ENCODE assay signal across 19 cellular contexts in the genomic region with DNA sequence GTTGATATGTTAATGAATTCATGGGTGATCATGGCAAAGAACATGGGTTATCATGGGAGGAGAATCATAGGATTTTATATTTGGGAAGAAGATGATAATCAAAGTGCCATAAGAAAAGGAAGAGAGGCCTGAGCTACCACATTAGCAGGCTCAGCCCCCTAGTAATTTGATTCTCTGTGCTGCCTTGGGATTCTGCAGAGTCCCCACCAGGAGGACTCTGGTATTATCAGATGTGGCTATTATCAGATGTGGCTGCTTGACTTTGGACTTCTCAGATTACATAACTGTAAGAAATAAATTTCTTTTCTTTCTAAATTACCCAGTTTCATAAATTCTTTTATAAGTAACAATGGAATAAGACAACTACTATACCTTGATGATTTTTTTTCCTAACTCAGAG.
"Had no signal": no experiment of that assay in that cellular context is flagged by ENCODE, and none has a peak within 500 bp of the region (broad histone marks: within the 10 kb centered on the region; RNA-seq: fewer than 3 reads in every experiment).

No MANE protein-coding gene starts in this region.

- H3K36me3 ChIP-seq: breast epithelium, gastrocnemius medialis, left lung, neutrophil had no signal

- H3K4me3 ChIP-seq: breast epithelium, gastrocnemius medialis, left lung, mucosa of descending colon had no signal

- H3K4me1 Mint-ChIP-seq: activated B cell treated with CpG ODN at 0.5 μM for 24 hours; activated CD4-positive, alpha-beta T cell treated with anti-CD3 and anti-CD28 coated beads, Interleukin-2, amount 10 ng/mL, durations not matched to agents 24 days and 14 days; activated naive CD8-positive, alpha-beta T cell treated with anti-CD3 and anti-CD28 coated beads for 36 hours; stimulated activated effector memory CD8-positive, alpha-beta T cell treated with anti-CD3 and anti-CD28 coated beads, Interleukin-12 subunit alpha, Interleukin-12 subunit beta, amount 100 ng/mL, for 72 hours; T-helper 17 cell had no signal

- H3K4me1 ChIP-seq: breast epithelium, left lung had no signal

- H3K9me3 Mint-ChIP-seq: activated B cell treated with CpG ODN at 0.5 μM for 24 hours; effector memory CD8-positive, alpha-beta T cell had no signal

- ATAC-seq: effector memory CD8-positive, alpha-beta T cell; gastrocnemius medialis; left lung; mucosa of descending colon; naive thymus-derived CD8-positive, alpha-beta T cell; stimulated activated effector memory CD8-positive, alpha-beta T cell treated with anti-CD3 and anti-CD28 coated beads, Interleukin-12 subunit alpha, Interleukin-12 subunit beta, amount 100 ng/mL, for 72 hours; T-helper 17 cell had no signal

- H3K27me3 Mint-ChIP-seq: activated B cell treated with CpG ODN at 0.5 μM for 24 hours; activated CD4-positive, alpha-beta T cell treated with anti-CD3 and anti-CD28 coated beads, Interleukin-2, amount 10 ng/mL, durations not matched to agents 24 days and 14 days; activated naive CD8-positive, alpha-beta T cell treated with anti-CD3 and anti-CD28 coated beads for 36 hours; effector memory CD8-positive, alpha-beta T cell; naive thymus-derived CD8-positive, alpha-beta T cell; T-helper 17 cell had no signal

- H3K4me3 Mint-ChIP-seq: activated B cell treated with CpG ODN at 0.5 μM for 24 hours; activated CD4-positive, alpha-beta T cell treated with anti-CD3 and anti-CD28 coated beads, Interleukin-2, amount 10 ng/mL, durations not matched to agents 24 days and 14 days; activated naive CD8-positive, alpha-beta T cell treated with anti-CD3 and anti-CD28 coated beads for 36 hours; activated T-helper 1 cell treated with anti-CD3 and anti-CD28 coated beads, Interleukin-12 subunit alpha, Interleukin-12 subunit beta, Interleukin-2, Interleukin-4 antibody, amounts not matched to agents 30 ng/mL and 10 ng/mL and 1 ng/mL, durations not matched to agents 14 hours and 24 hours and 36 hours; effector memory CD8-positive, alpha-beta T cell; naive thymus-derived CD8-positive, alpha-beta T cell; stimulated activated effector memory CD8-positive, alpha-beta T cell treated with anti-CD3 and anti-CD28 coated beads, Interleukin-12 subunit alpha, Interleukin-12 subunit beta, amount 100 ng/mL, for 72 hours; T-helper 17 cell had no signal

- H3K36me3 Mint-ChIP-seq: stimulated activated effector memory CD8-positive, alpha-beta T cell treated with anti-CD3 and anti-CD28 coated beads, Interleukin-12 subunit alpha, Interleukin-12 subunit beta, amount 100 ng/mL, for 72 hours had no signal

- H3K27ac Mint-ChIP-seq: activated B cell treated with CpG ODN at 0.5 μM for 24 hours; activated CD4-positive, alpha-beta T cell treated with anti-CD3 and anti-CD28 coated beads, Interleukin-2, amount 10 ng/mL, durations not matched to agents 24 days and 14 days; activated naive CD8-positive, alpha-beta T cell treated with anti-CD3 and anti-CD28 coated beads for 36 hours; activated T-helper 1 cell treated with anti-CD3 and anti-CD28 coated beads, Interleukin-12 subunit alpha, Interleukin-12 subunit beta, Interleukin-2, Interleukin-4 antibody, amounts not matched to agents 30 ng/mL and 10 ng/mL and 1 ng/mL, durations not matched to agents 14 hours and 24 hours and 36 hours; effector memory CD8-positive, alpha-beta T cell; naive thymus-derived CD8-positive, alpha-beta T cell; stimulated activated effector memory CD8-positive, alpha-beta T cell treated with anti-CD3 and anti-CD28 coated beads, Interleukin-12 subunit alpha, Interleukin-12 subunit beta, amount 100 ng/mL, for 72 hours; T-helper 17 cell had no signal

- H2AFZ ChIP-seq: parathyroid adenoma had no signal

- H3K27ac ChIP-seq: breast epithelium, epithelial cell of prostate, gastrocnemius medialis, left lung, neutrophil, parathyroid adenoma had no signal

- H3K79me2 ChIP-seq: parathyroid adenoma had no signal

- H3K9me3 ChIP-seq: gastrocnemius medialis, mucosa of descending colon, neutrophil had no signal

- H3K27me3 ChIP-seq: breast epithelium, gastrocnemius medialis, left lung, neutrophil had no signal

- DNase-seq: activated B cell treated with CpG ODN at 0.5 μM for 24 hours; activated CD4-positive, alpha-beta T cell treated with anti-CD3 and anti-CD28 coated beads, Interleukin-2, amount 10 ng/mL, durations not matched to agents 24 days and 14 days; activated CD8-positive, alpha-beta memory T cell treated with anti-CD3 and anti-CD28 coated beads, Interleukin-2, amount 50 U/mL, for 48 hours; activated naive CD8-positive, alpha-beta T cell treated with anti-CD3 and anti-CD28 coated beads for 36 hours; amygdala; dermis blood vessel endothelial cell; effector memory CD8-positive, alpha-beta T cell; gastrocnemius medialis; kidney; left lung; mucosa of descending colon; naive thymus-derived CD8-positive, alpha-beta T cell; T-helper 17 cell had no signal

- H3K9ac ChIP-seq: parathyroid adenoma had no signal
